Comparison of ENCODE assay signal across 8 cellular contexts in genomic region chr2:187552959-187553681, GRCh38. TPM values are rescaled to one million over a fixed set of nuclear protein-coding genes. Genes with fewer than 3 reads are reported as not detected.
DNase-seq lines count a peak whose midpoint lies in the region; ATAC-seq and TF ChIP-seq lines count a peak whose summit lies in the region.

No MANE protein-coding gene starts in this region.

- H3K4me3 Mint-ChIP-seq in dendritic cell treated with granulocyte-macrophage colony-stimulating factor and Interleukin-4, amounts not matched to agents 40 ng/mL and 50 ng/mL, for 4 days: peak overlapping the region; percentile 37
- H3K4me3 Mint-ChIP-seq in nephron progenitor cell: peak overlapping the region; percentile 75

- intact Hi-C loops in dendritic cell treated with granulocyte-macrophage colony-stimulating factor and Interleukin-4, amounts not matched to agents 40 ng/mL and 50 ng/mL, for 4 days (cut with micrococcal nuclease): no loop called here

- DNase-seq in BJ (ENCODE audit: low read depth) (no peak), HPDE6-E6E7 (ENCODE audit: extremely low spot score) (peak; percentile 21), nephron progenitor cell (no peak), hippocampal formation (lab: John Stamatoyannopoulos, UW) (no peak), NCI-H774 (lab: John Stamatoyannopoulos, UW) (no peak), MV-4-11 (lab: John Stamatoyannopoulos, UW) (no peak)

- POLR2A ChIA-PET in BJ (lab: Charles Lee): no interaction called here

- no peak for TF ChIP-seq CTCF in BJ (IDR thresholded peaks at IDR 0.05; ENCODE audit: insufficient read depth, low read depth, low read length)
- no peak for TF ChIP-seq CTCF in nephron progenitor cell (IDR thresholded peaks at IDR 0.05)

- no peaks in the 10 kb centered on the region for H3K27me3 ChIP-seq in BJ (ENCODE audit: control insufficient read depth, insufficient read depth, low read length)

- peak overlapping the region; percentile 40 for H3K4me3 ChIP-seq in BJ (ENCODE audit: low read depth, low read length)

- no peaks in the 10 kb centered on the region for H3K9me3 Mint-ChIP-seq in dendritic cell treated with granulocyte-macrophage colony-stimulating factor and Interleukin-4, amounts not matched to agents 40 ng/mL and 50 ng/mL, for 4 days
- peaks cover 11% of the 10 kb centered on the region for H3K9me3 Mint-ChIP-seq in nephron progenitor cell

- no peak overlapping the region for H3K27ac Mint-ChIP-seq in dendritic cell treated with granulocyte-macrophage colony-stimulating factor and Interleukin-4, amounts not matched to agents 40 ng/mL and 50 ng/mL, for 4 days
- no peak overlapping the region for H3K27ac Mint-ChIP-seq in nephron progenitor cell

- H3K36me3 Mint-ChIP-seq in dendritic cell treated with granulocyte-macrophage colony-stimulating factor and Interleukin-4, amounts not matched to agents 40 ng/mL and 50 ng/mL, for 4 days (ENCODE audit: low read depth): no peaks in the 10 kb centered on the region
- peaks cover 4% of the 10 kb centered on the region for H3K36me3 Mint-ChIP-seq in nephron progenitor cell (ENCODE audit: low read depth)

- CTCF ChIA-PET in BJ (lab: Yijun Ruan, JAX): no interaction called here

- no peaks in the 10 kb centered on the region for H3K36me3 ChIP-seq in BJ (ENCODE audit: control insufficient read depth, insufficient read depth, low read length)

- no peak for ATAC-seq in GM21717 (IDR thresholded peaks at IDR 0.05; ENCODE audit: unreplicated experiment)

- no peaks in the 10 kb centered on the region for H3K27me3 Mint-ChIP-seq in dendritic cell treated with granulocyte-macrophage colony-stimulating factor and Interleukin-4, amounts not matched to agents 40 ng/mL and 50 ng/mL, for 4 days
- H3K27me3 Mint-ChIP-seq in nephron progenitor cell (ENCODE audit: low read depth, poor library complexity): peaks cover 2% of the 10 kb centered on the region

- peaks cover 10% of the 10 kb centered on the region for H3K4me1 Mint-ChIP-seq in dendritic cell treated with granulocyte-macrophage colony-stimulating factor and Interleukin-4, amounts not matched to agents 40 ng/mL and 50 ng/mL, for 4 days (ENCODE audit: low read depth)
- peaks cover 15% of the 10 kb centered on the region for H3K4me1 Mint-ChIP-seq in nephron progenitor cell

RNA-seq across cellular contexts. Expression of gene TFPI, which starts 1.1 kb away (rescaled TPM):
- polyA plus RNA-seq in BJ (2011; rRNA removed): 10.9 and 28.2 TPM in 2 replicates
- 9.1 and 13.2 TPM in 2 replicates for polyA minus RNA-seq in BJ (2011; rRNA and poly(A)+ RNA removed)
